8 cellular contexts compared by ENCODE assay signal in the genomic region with DNA sequence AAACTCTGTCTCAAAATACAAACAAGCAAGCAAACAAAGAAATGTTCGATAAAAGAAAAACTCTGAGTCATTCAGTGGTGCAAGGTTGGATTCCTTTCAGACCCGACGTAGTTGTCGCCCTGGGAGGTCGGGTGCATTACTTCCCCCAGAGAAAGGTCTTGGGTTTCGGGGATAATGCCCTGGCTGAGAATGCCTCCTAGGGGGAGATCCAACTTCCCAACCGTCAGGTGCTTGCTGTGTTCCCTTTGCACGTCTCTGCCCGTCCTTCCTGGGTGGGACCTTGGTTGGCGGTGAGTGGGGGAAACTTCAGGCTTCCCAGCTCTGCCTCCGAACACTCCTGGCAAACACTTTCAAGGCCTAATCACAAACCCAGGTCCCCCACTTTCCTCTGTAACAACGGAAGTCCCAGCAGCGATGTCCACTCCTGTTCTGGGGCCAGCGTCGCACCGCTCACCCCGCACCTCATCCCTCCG. TPM values are rescaled to one million over a fixed set of nuclear protein-coding genes. Genes with fewer than 3 reads are reported as not detected.
DNase-seq lines count a peak whose midpoint lies in the region; ATAC-seq and TF ChIP-seq lines count a peak whose summit lies in the region.

No MANE protein-coding gene starts in this region.

- peak overlapping the region; percentile 100 for H2AFZ ChIP-seq in mammary epithelial cell (ENCODE audit: low read depth, low read length)

- TF ChIP-seq CTCF in RWPE1 (conservative IDR thresholded peaks at IDR 0.05; ENCODE audit: low read depth) (no peak), mammary epithelial cell (conservative IDR thresholded peaks at IDR 0.05 in 1 of 2, IDR thresholded peaks at IDR 0.05 in 1 of 2; ENCODE audit: extremely low read depth in 1 of 2, insufficient read depth in 1 of 2, low read depth in 1 of 2, low read length in 2 of 2) (no peak)

- H3K27ac ChIP-seq in RWPE1 (peak overlapping the region; percentile 92), mammary epithelial cell (ENCODE audit: insufficient read depth, low read depth, low read length) (peak overlapping the region; percentile 85)

- H3K9ac ChIP-seq in mammary epithelial cell (ENCODE audit: insufficient read depth, low read length) = peak overlapping the region; percentile 94

- H3K27me3 ChIP-seq in mammary epithelial cell (ENCODE audit: insufficient read depth, low read length) = no peaks in the 10 kb centered on the region

- 0% methylated on average over 7 of the region's 18 CpGs for WGBS in mammary epithelial cell (ENCODE audit: low coverage, missing lambda C conversion rate)

- dilution Hi-C loops in mammary epithelial cell (cut with HindIII; ENCODE audit: low sequenced_read_pairs) = no loop called here

- H3K4me1 Mint-ChIP-seq in stimulated activated memory B cell treated with anti-CD40 and anti-IgM and Interleukin-4, amounts not matched to agents 10 μg/mL and 1 μg/mL and 100 μg/mL, for 72 hours = peaks cover 36% of the 10 kb centered on the region

- peak; percentile 39 for DNase-seq in DMS79 treated with DMSO at 0.1 percent for 48 hours (lab: John Stamatoyannopoulos, UW)
- no peak for DNase-seq in DMS79 (lab: John Stamatoyannopoulos, UW)
- DNase-seq in RWPE1 (ENCODE audit: low spot score) = peak; percentile 8
- DNase-seq in mammary epithelial cell = peak; percentile 55
- peak; percentile 21 for DNase-seq in kidney glomerular epithelial cell (lab: John Stamatoyannopoulos, UW)

- H3K4me1 ChIP-seq in mammary epithelial cell (ENCODE audit: insufficient read depth, low read length) = peaks cover 9% of the 10 kb centered on the region

- ATAC-seq in HG03159 (IDR thresholded peaks at IDR 0.05; ENCODE audit: unreplicated experiment) (peak; percentile 2), GM18868 (IDR thresholded peaks at IDR 0.05; ENCODE audit: unreplicated experiment) (no peak)
- ATAC-seq in stimulated activated memory B cell treated with anti-CD40 and anti-IgM and Interleukin-4, amounts not matched to agents 10 μg/mL and 1 μg/mL and 100 μg/mL, for 72 hours = no peak

- peak overlapping the region; percentile 79 to 100 (median 99) for H3K4me3 ChIP-seq in mammary epithelial cell (replicated peaks in 1 of 3; ENCODE audit: insufficient read depth in 1 of 3, low read depth in 2 of 3, low read length in 3 of 3)

- H4K20me1 ChIP-seq in mammary epithelial cell (ENCODE audit: insufficient read depth, low read length) = no peaks in the 10 kb centered on the region

- H3K9me3 ChIP-seq in mammary epithelial cell (replicated peaks; ENCODE audit: insufficient read depth, low read length) = no peaks in the 10 kb centered on the region

- intact Hi-C loops in mammary epithelial cell (cut with micrococcal nuclease) = no loop called here

- in situ Hi-C loops in mammary epithelial cell (cut with MboI; ENCODE audit: low sequenced_read_pairs in 2 of 2) = no loop called here

- peaks cover 62% of the 10 kb centered on the region for H3K79me2 ChIP-seq in mammary epithelial cell (ENCODE audit: insufficient read depth, low read length)

- H3K27me3 Mint-ChIP-seq in stimulated activated memory B cell treated with anti-CD40 and anti-IgM and Interleukin-4, amounts not matched to agents 10 μg/mL and 1 μg/mL and 100 μg/mL, for 72 hours = no peaks in the 10 kb centered on the region

- peaks cover 4% of the 10 kb centered on the region for H3K36me3 ChIP-seq in mammary epithelial cell (ENCODE audit: insufficient read depth, low read length)

- peak overlapping the region; percentile 91 for H3K4me2 ChIP-seq in mammary epithelial cell (ENCODE audit: insufficient read depth, low read depth, low read length)

- POLR2A ChIA-PET in RWPE1 (lab: Yijun Ruan, JAX; ENCODE audit: low non-redundant PET) = no interaction called here

- no peaks in the 10 kb centered on the region for H3K9me3 Mint-ChIP-seq in stimulated activated memory B cell treated with anti-CD40 and anti-IgM and Interleukin-4, amounts not matched to agents 10 μg/mL and 1 μg/mL and 100 μg/mL, for 72 hours

- CTCF ChIA-PET in RWPE1 (lab: Yijun Ruan, JAX) = interaction anchor here (0.5 to 0.7 kb wide), 2 partner anchors 24 to 77 kb away, joined by 3 to 4 read pairs; no protein-coding TSS in a partner anchor
- CTCF ChIA-PET in mammary epithelial cell (lab: Charles Lee; ENCODE audit: low non-redundant PET) = interaction anchor here (0.6 kb wide), 1 partner anchor 22 kb away, joined by 7 read pairs; no protein-coding TSS in a partner anchor

- no peaks in the 10 kb centered on the region for H3K36me3 Mint-ChIP-seq in stimulated activated memory B cell treated with anti-CD40 and anti-IgM and Interleukin-4, amounts not matched to agents 10 μg/mL and 1 μg/mL and 100 μg/mL, for 72 hours

- peak overlapping the region; percentile 86 for H3K27ac Mint-ChIP-seq in stimulated activated memory B cell treated with anti-CD40 and anti-IgM and Interleukin-4, amounts not matched to agents 10 μg/mL and 1 μg/mL and 100 μg/mL, for 72 hours

- peak overlapping the region; percentile 91 for H3K4me3 Mint-ChIP-seq in stimulated activated memory B cell treated with anti-CD40 and anti-IgM and Interleukin-4, amounts not matched to agents 10 μg/mL and 1 μg/mL and 100 μg/mL, for 72 hours

- no TSS peak for BruUV-seq in mammary epithelial cell (replicated peaks; lab: Mats Ljungman, UMichigan)

RNA-seq across cellular contexts. Expression of gene TPGS2, which starts 0.6 kb away (rescaled TPM):
- 100 to 1,000 TPM; 117 to 125 TPM for total RNA-seq in mammary epithelial cell
- polyA plus RNA-seq in mammary epithelial cell = 393 TPM
- 247 TPM for polyA minus RNA-seq in mammary epithelial cell

RNA-seq across cellular contexts. Expression of gene KIAA1328, which starts 0.7 kb away (rescaled TPM):
- 1 to 10 TPM; 7.7 to 9.0 TPM for total RNA-seq in mammary epithelial cell
- 3.0 TPM for polyA plus RNA-seq in mammary epithelial cell
- 9.4 TPM for polyA minus RNA-seq in mammary epithelial cell
